In genomic region chr20:7432612-7433011, GRCh38 we compare ENCODE assay signal across 24 cellular contexts.
DNase-seq lines count a peak whose midpoint lies in the region; ATAC-seq, FAIRE-seq and TF ChIP-seq lines count a peak whose summit lies in the region.
"Had no signal": no experiment of that assay in that cellular context is flagged by ENCODE, and none has a peak within 500 bp of the region (broad histone marks: within the 10 kb centered on the region; RNA-seq: fewer than 3 reads in every experiment).

No MANE protein-coding gene starts in this region.

- no peaks in the 10 kb centered on the region for H3K9me3 Mint-ChIP-seq in chondrocyte (ENCODE audit: low read depth)
- H3K9me3 Mint-ChIP-seq: GM23338 had no signal

- H3K27me3 Mint-ChIP-seq in chondrocyte (ENCODE audit: low read depth): peaks cover 3% of the 10 kb centered on the region
- H3K27me3 Mint-ChIP-seq: CD4-positive, CD25-positive, alpha-beta regulatory T cell; CD8-positive, alpha-beta memory T cell; IgD-negative memory B cell had no signal

- no peak overlapping the region for H3K27ac ChIP-seq in neural cell (ENCODE audit: low read length)
- no peak overlapping the region for H3K27ac ChIP-seq in prostate gland

- H3K9me3 ChIP-seq in neural cell (ENCODE audit: low read length): no peaks in the 10 kb centered on the region
- no peaks in the 10 kb centered on the region for H3K9me3 ChIP-seq in prostate gland
- H3K9me3 ChIP-seq: BE2C, HAP-1 had no signal

- TF ChIP-seq POLR2A in H54 (IDR thresholded peaks at IDR 0.05; ENCODE audit: low read depth, low read length) (no peak), prostate gland (IDR thresholded peaks at IDR 0.05) (no peak)

- DNase-seq in H54 (ENCODE audit: insufficient read length, low spot score) (no peak), HTR-8/SVneo (ENCODE audit: insufficient read length, low spot score) (no peak), chondrocyte (ENCODE audit: low spot score) (peak; percentile 34), prostate gland (ENCODE audit: low spot score) (no peak), cerebellar nuclear complex (lab: John Stamatoyannopoulos, UW) (no peak), hypothalamus (lab: John Stamatoyannopoulos, UW) (no peak)
- DNase-seq: ACHN; BE2C; C1 segment of cervical spinal cord; CD4-positive, CD25-positive, alpha-beta regulatory T cell; CD8-positive, alpha-beta memory T cell; COR-L47; DMS 273 treated with DMSO at 0.1 percent for 48 hours; DMS53; DND-41; EL; KBM-7 had no signal

- no peak overlapping the region for H3K27ac Mint-ChIP-seq in chondrocyte (ENCODE audit: unreplicated experiment)
- H3K27ac Mint-ChIP-seq: CD4-positive, CD25-positive, alpha-beta regulatory T cell; CD8-positive, alpha-beta memory T cell; GM23338; IgD-negative memory B cell had no signal

- no peaks in the 10 kb centered on the region for H3K36me3 Mint-ChIP-seq in chondrocyte (ENCODE audit: low read depth)
- H3K36me3 Mint-ChIP-seq: CD4-positive, CD25-positive, alpha-beta regulatory T cell; CD8-positive, alpha-beta memory T cell; IgD-negative memory B cell had no signal

- TF ChIP-seq EP300 in neural cell (conservative IDR thresholded peaks at IDR 0.05; ENCODE audit: poor library complexity, severe bottlenecking): no peak

- ATAC-seq in HG03196 (IDR thresholded peaks at IDR 0.05; ENCODE audit: unreplicated experiment): no peak
- ATAC-seq: GM12878, GM23338 had no signal

- no peaks in the 10 kb centered on the region for H3K36me3 ChIP-seq in neural cell (ENCODE audit: insufficient read depth, low read length)
- H3K36me3 ChIP-seq in prostate gland: no peaks in the 10 kb centered on the region
- H3K36me3 ChIP-seq: BE2C, HAP-1 had no signal

- FAIRE-seq in H54 (lab: Jason Lieb, UNC) (peak; percentile 84), HTR-8/SVneo (lab: Jason Lieb, UNC) (peak; percentile 95)
- FAIRE-seq: A204.1, GM12878 had no signal

- no peaks in the 10 kb centered on the region for H3F3A ChIP-seq in neural cell (ENCODE audit: insufficient read depth, low read length, poor library complexity, severe bottlenecking)

- no peak overlapping the region for H3K9ac ChIP-seq in neural cell (ENCODE audit: low read length)

- no peaks in the 10 kb centered on the region for H3K9me2 ChIP-seq in neural cell (ENCODE audit: insufficient read depth, low read length)

- no peak overlapping the region for H3K4me2 ChIP-seq in neural cell (ENCODE audit: low read length)
- H3K4me2 ChIP-seq: GM23338 had no signal

- no peak overlapping the region for H3K4me3 Mint-ChIP-seq in chondrocyte (ENCODE audit: unreplicated experiment)
- H3K4me3 Mint-ChIP-seq: CD4-positive, CD25-positive, alpha-beta regulatory T cell; CD8-positive, alpha-beta memory T cell; GM23338; IgD-negative memory B cell had no signal

- no peak for TF ChIP-seq RAD21 in neural cell (conservative IDR thresholded peaks at IDR 0.05)

- H4K20me1 ChIP-seq in neural cell (ENCODE audit: insufficient read depth): no peaks in the 10 kb centered on the region

- H3K79me2 ChIP-seq in neural cell (replicated peaks; ENCODE audit: insufficient read depth, low read length): no peaks in the 10 kb centered on the region

- TF ChIP-seq CTCF in chondrocyte (IDR thresholded peaks at IDR 0.05): no peak
- TF ChIP-seq CTCF in neural cell (IDR thresholded peaks at IDR 0.05; ENCODE audit: poor library complexity, severe bottlenecking): no peak
- no peak for TF ChIP-seq CTCF in prostate gland (IDR thresholded peaks at IDR 0.05)

- no peaks in the 10 kb centered on the region for H3K4me1 Mint-ChIP-seq in chondrocyte (ENCODE audit: low read depth)
- H3K4me1 Mint-ChIP-seq: CD4-positive, CD25-positive, alpha-beta regulatory T cell; CD8-positive, alpha-beta memory T cell; IgD-negative memory B cell had no signal

- H3K27me3 ChIP-seq in neural cell (ENCODE audit: insufficient read depth, low read depth, low read length) (no peaks in the 10 kb centered on the region), prostate gland (replicated peaks; ENCODE audit: insufficient read depth) (no peaks in the 10 kb centered on the region)
- H3K27me3 ChIP-seq: BE2C had no signal

- no peak overlapping the region for H2AFZ ChIP-seq in neural cell (ENCODE audit: low read depth, low read length)
- H2AFZ ChIP-seq: GM23338 had no signal

- intact Hi-C loops in prostate gland (cut with DNase I): no loop called here

- no peak overlapping the region for H3K4me3 ChIP-seq in neural cell (ENCODE audit: low read length)
- no peak overlapping the region for H3K4me3 ChIP-seq in prostate gland
- H3K4me3 ChIP-seq: GM12878, GM23338, HAP-1 had no signal

- 93% methylated on average over 7 of the region's 7 CpGs for WGBS in prostate gland

- no peaks in the 10 kb centered on the region for H3K4me1 ChIP-seq in prostate gland (replicated peaks)
- H3K4me1 ChIP-seq: BE2C, HAP-1 had no signal

TF ChIP-seq in neural cell, 6 proteins besides CTCF, POLR2A, EP300 and RAD21:
- TF ChIP-seq POLR2AphosphoS5 (IDR thresholded peaks at IDR 0.05) (peak; percentile 26), MXI1 (conservative IDR thresholded peaks at IDR 0.05; ENCODE audit: poor library complexity, severe bottlenecking) (no peak), REST (IDR thresholded peaks at IDR 0.05; ENCODE audit: borderline replicate concordance) (no peak)
TF ChIP-seq in neural cell: peak in this region for 1.
